Comparison of ENCODE assay signal across 1 cellular context in genomic region chr9:135291165-135291564, GRCh38.
TF ChIP-seq lines count a peak whose summit lies in the region.

No MANE protein-coding gene starts in this region.

TF ChIP-seq in WTC11, 78 proteins besides CTCF, POLR2A, EP300 and RAD21 (continued from another document):
- no peak for TF ChIP-seq HMGXB4 (CRISPR knock-in tag; IDR thresholded peaks at IDR 0.05)
- TF ChIP-seq GTF2I (CRISPR knock-in tag; conservative IDR thresholded peaks at IDR 0.05) = no peak
- no peak for TF ChIP-seq NR2C2 (CRISPR knock-in tag; IDR thresholded peaks at IDR 0.05)
- no peak for TF ChIP-seq NFE2L1 (CRISPR knock-in tag; IDR thresholded peaks at IDR 0.05)
